ENCODE assay signal across 8 cellular contexts in the genomic region with DNA sequence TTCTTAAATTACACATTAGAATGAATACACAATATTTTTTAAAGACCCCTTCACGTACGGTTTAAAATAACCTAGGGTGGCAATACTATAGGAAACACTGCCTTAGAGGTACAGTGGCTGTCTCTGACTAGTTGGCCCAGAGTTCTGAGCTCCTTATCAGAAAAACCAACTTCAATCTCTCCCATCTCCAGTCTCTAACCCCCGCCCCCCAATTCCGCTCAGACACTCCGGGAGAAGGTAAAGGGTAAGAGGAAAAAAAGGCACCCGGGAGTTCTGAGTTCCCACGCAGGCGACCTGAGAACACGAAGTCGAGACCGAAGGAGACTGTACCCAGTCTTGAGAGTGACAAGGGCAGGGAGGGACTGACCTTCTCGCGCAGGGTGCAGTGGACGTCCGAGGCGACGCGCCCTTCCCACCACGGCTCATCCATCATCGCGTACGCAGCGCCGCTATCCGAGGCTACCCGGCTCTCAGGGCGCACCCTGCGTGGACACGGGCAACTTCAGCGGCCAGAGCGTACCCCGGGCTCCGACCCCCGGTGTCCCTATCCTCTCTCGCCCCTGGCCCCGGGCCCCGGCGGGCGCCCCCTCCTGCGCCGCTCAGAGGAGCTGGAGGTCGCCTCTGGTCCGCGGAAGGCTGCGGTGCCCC. TPM values are rescaled to one million over a fixed set of nuclear protein-coding genes. Genes with fewer than 3 reads are reported as not detected.
DNase-seq lines count a peak whose midpoint lies in the region; ATAC-seq and TF ChIP-seq lines count a peak whose summit lies in the region.

No MANE protein-coding gene starts in this region.

- intact Hi-C loops in colonic mucosa (cut with DNase I) = no loop called here

- H3K4me3 ChIP-seq in HL-60 (replicated peaks; ENCODE audit: insufficient read depth, low read length) (peak overlapping the region; percentile 42), colonic mucosa (peak overlapping the region; percentile 74), mesodermal cell (ENCODE audit: extremely low read depth, insufficient read depth, low read length, poor library complexity, severe bottlenecking) (peak overlapping the region; percentile 82)

- H3K27ac ChIP-seq in HL-60 (replicated peaks) (no peak overlapping the region), colonic mucosa (peak overlapping the region; percentile 65), mesodermal cell (ENCODE audit: low read depth, low read length, severe bottlenecking) (no peak overlapping the region)

- H3K27me3 ChIP-seq in HL-60 (ENCODE audit: insufficient read depth, poor library complexity, severe bottlenecking) = peaks cover 32% of the 10 kb centered on the region
- peaks cover 4% of the 10 kb centered on the region for H3K27me3 ChIP-seq in colonic mucosa

- H3K4me1 ChIP-seq in colonic mucosa = peaks cover 3% of the 10 kb centered on the region
- H3K4me1 ChIP-seq in mesodermal cell (ENCODE audit: control insufficient read depth, insufficient read depth, low read length, poor library complexity, severe bottlenecking) = peaks cover 4% of the 10 kb centered on the region

- H3K9me3 ChIP-seq in colonic mucosa (no peaks in the 10 kb centered on the region), mesodermal cell (ENCODE audit: control insufficient read depth, low read length) (no peaks in the 10 kb centered on the region)

- no peaks in the 10 kb centered on the region for H3K36me3 ChIP-seq in colonic mucosa
- H3K36me3 ChIP-seq in mesodermal cell (ENCODE audit: control insufficient read depth, insufficient read depth, low read length) = peaks cover 32% of the 10 kb centered on the region

- no peak for DNase-seq in HL-60 (ENCODE audit: low read depth in 1 of 2, low spot score in 1 of 2)
- no peak for DNase-seq in colonic mucosa
- no peak for DNase-seq in GM10266 (ENCODE audit: extremely low spot score)
- no peak for DNase-seq in NCI-H2107 (lab: John Stamatoyannopoulos, UW)

- WGBS in mesodermal cell (ENCODE audit: insufficient coverage in 2 of 2), 2 experiments = 0 to 1% methylated on average over 25 to 30 of the region's 45 CpGs

- peak overlapping the region; percentile 59 to 73 for H3K9ac ChIP-seq in colonic mucosa (ENCODE audit: low read depth in 2 of 2, low read length in 2 of 2)

- peak; percentile 16 for ATAC-seq in GM18511 (IDR thresholded peaks at IDR 0.05; ENCODE audit: unreplicated experiment)
- ATAC-seq in HG03139 (IDR thresholded peaks at IDR 0.05; ENCODE audit: unreplicated experiment) = no peak
- ATAC-seq in GM19035 (IDR thresholded peaks at IDR 0.05; ENCODE audit: unreplicated experiment) = no peak

- TF ChIP-seq CTCF in HL-60 (IDR thresholded peaks at IDR 0.05; ENCODE audit: insufficient read depth, low read length) = no peak
- no peak for TF ChIP-seq CTCF in colonic mucosa (IDR thresholded peaks at IDR 0.05)
- TF ChIP-seq CTCF in GM10266 (IDR thresholded peaks at IDR 0.05; ENCODE audit: control insufficient read depth, insufficient read depth, low read depth, missing control alignments) = no peak

RNA-seq across cellular contexts. Expression of gene CCNJL, which starts 0.7 kb away (rescaled TPM):
- total RNA-seq in colonic mucosa = 10 to 100 TPM; 14.6 to 21.6 TPM
- polyA plus RNA-seq in mesodermal cell (2013, experiment 1 of 2) = 16.3 TPM
- 12.3 TPM for polyA plus RNA-seq in mesodermal cell (2013, experiment 2 of 2)

RNA-seq across cellular contexts. Expression of gene C1QTNF2, which starts 58.8 kb away (rescaled TPM):
- total RNA-seq in colonic mucosa = 1 to 10 TPM in 1 of 2 donors, under 1 TPM in 1; 0.64 to 1.0 TPM
- polyA plus RNA-seq in mesodermal cell (2013, experiment 1 of 2) = 0.11 TPM
- polyA plus RNA-seq in mesodermal cell (2013, experiment 2 of 2) = 0.10 TPM
